6 cellular contexts compared by ENCODE assay signal in the genomic region with DNA sequence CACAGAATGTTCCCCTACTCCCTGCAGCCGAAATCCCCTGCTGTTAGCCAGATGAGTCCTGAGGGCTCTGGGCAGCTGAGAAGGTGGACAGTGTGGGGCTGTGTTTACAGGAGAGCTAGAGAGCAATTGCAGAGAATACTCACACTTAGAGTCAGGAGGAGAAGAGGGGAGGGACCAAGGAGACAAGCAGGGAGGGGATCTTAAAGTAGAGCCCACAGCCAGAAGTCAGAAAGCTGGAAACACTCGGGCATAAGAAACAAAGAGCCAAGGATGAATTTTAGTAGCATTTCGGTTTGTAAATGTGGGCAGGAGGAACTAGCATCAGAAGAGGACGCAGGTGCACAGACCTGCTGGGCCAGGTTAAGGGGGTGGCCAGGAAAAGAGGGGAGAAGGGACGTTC.
"Had no signal": no experiment of that assay in that cellular context is flagged by ENCODE, and none has a peak within 500 bp of the region (broad histone marks: within the 10 kb centered on the region; RNA-seq: fewer than 3 reads in every experiment).

No MANE protein-coding gene starts in this region.

- H3K27ac ChIP-seq: HL-60 had no signal

- H3K4me1 Mint-ChIP-seq: IgD-negative memory B cell had no signal

- ATAC-seq: GM23338, HepG2 had no signal

- H3K27ac Mint-ChIP-seq: GM23338 had no signal

- H3K4me2 ChIP-seq: GM23338 had no signal

- H2AFZ ChIP-seq: GM23338 had no signal

- H3K4me3 Mint-ChIP-seq: GM23338, H9, IgD-negative memory B cell had no signal

- H3K4me3 ChIP-seq: GM23338 had no signal

- H3K9me3 Mint-ChIP-seq: H9 had no signal

- H3K36me3 Mint-ChIP-seq: IgD-negative memory B cell had no signal

- DNase-seq: H9, HCEC 1CT had no signal
